Comparison of ENCODE assay signal across 18 cellular contexts in genomic region chr6:160737934-160738333, GRCh38. TPM values are rescaled to one million over a fixed set of nuclear protein-coding genes. Genes with fewer than 3 reads are reported as not detected.
"Had no signal": no experiment of that assay in that cellular context is flagged by ENCODE, and none has a peak within 500 bp of the region (broad histone marks: within the 10 kb centered on the region; RNA-seq: fewer than 3 reads in every experiment).

No MANE protein-coding gene starts in this region.

- H3K27me3 ChIP-seq: brain microvascular endothelial cell, transverse colon had no signal

- ATAC-seq: activated CD4-positive, CD25-positive, alpha-beta regulatory T cell treated with anti-CD3 and anti-CD28 coated beads, Interleukin-2, amount 50 U/mL, for 24 hours; heart right ventricle; naive thymus-derived CD8-positive, alpha-beta T cell; right cardiac atrium had no signal

- H3K4me3 ChIP-seq: coronary artery, heart right ventricle, prostate gland, skin epidermis, transverse colon had no signal

- H3K36me3 ChIP-seq: brain microvascular endothelial cell, heart right ventricle, prostate gland, transverse colon had no signal

- H3K27ac ChIP-seq: brain microvascular endothelial cell, coronary artery, heart right ventricle, prostate gland, skin epidermis, transverse colon had no signal

- H3K4me1 Mint-ChIP-seq: activated naive CD4-positive, alpha-beta T cell treated with anti-CD3 and anti-CD28 coated beads, Interleukin-2, amount 10 ng/mL, durations not matched to agents 7 days and 5 days had no signal

- DNase-seq: activated CD4-positive, alpha-beta T cell treated with anti-CD3 and anti-CD28 coated beads, Interleukin-2, amount 50 U/mL, for 48 hours; activated naive CD4-positive, alpha-beta T cell treated with anti-CD3 and anti-CD28 coated beads, Interleukin-2, amount 10 ng/mL, durations not matched to agents 7 days and 5 days; activated T-cell treated with anti-CD3 and anti-CD28 coated beads for 4 hours; aorta; brain microvascular endothelial cell; heart right ventricle; kidney glomerular epithelial cell; mesendoderm; naive thymus-derived CD8-positive, alpha-beta T cell; right cardiac atrium; T1000; transverse colon had no signal

- H3K27ac Mint-ChIP-seq: activated naive CD4-positive, alpha-beta T cell treated with anti-CD3 and anti-CD28 coated beads, Interleukin-2, amount 10 ng/mL, durations not matched to agents 7 days and 5 days; naive thymus-derived CD8-positive, alpha-beta T cell; stimulated activated naive CD8-positive, alpha-beta T cell treated with anti-CD3 and anti-CD28 coated beads, Interleukin-15, Interleukin-2, amounts not matched to agents 100 ng/mL and 50 ng/mL, for 24 hours had no signal

- H3K4me1 ChIP-seq: heart right ventricle, prostate gland, transverse colon had no signal

- H3K9me3 ChIP-seq: prostate gland, transverse colon had no signal

- H3K36me3 Mint-ChIP-seq: activated naive CD4-positive, alpha-beta T cell treated with anti-CD3 and anti-CD28 coated beads, Interleukin-2, amount 10 ng/mL, durations not matched to agents 7 days and 5 days; naive thymus-derived CD8-positive, alpha-beta T cell had no signal

- H3K9me3 Mint-ChIP-seq: activated naive CD4-positive, alpha-beta T cell treated with anti-CD3 and anti-CD28 coated beads, Interleukin-2, amount 10 ng/mL, durations not matched to agents 7 days and 5 days; naive thymus-derived CD8-positive, alpha-beta T cell; stimulated activated naive CD8-positive, alpha-beta T cell treated with anti-CD3 and anti-CD28 coated beads, Interleukin-15, Interleukin-2, amounts not matched to agents 100 ng/mL and 50 ng/mL, for 24 hours had no signal

- H3K4me3 Mint-ChIP-seq: activated naive CD4-positive, alpha-beta T cell treated with anti-CD3 and anti-CD28 coated beads, Interleukin-2, amount 10 ng/mL, durations not matched to agents 7 days and 5 days; naive thymus-derived CD8-positive, alpha-beta T cell; stimulated activated naive CD8-positive, alpha-beta T cell treated with anti-CD3 and anti-CD28 coated beads, Interleukin-15, Interleukin-2, amounts not matched to agents 100 ng/mL and 50 ng/mL, for 24 hours had no signal

RNA-seq across cellular contexts. Expression of gene PLG, which starts 35.9 kb away (rescaled TPM):
- total RNA-seq: aorta, heart right ventricle, osteocyte, right cardiac atrium, transverse colon had no signal
